15 cellular contexts compared by ENCODE assay signal in the genomic region with DNA sequence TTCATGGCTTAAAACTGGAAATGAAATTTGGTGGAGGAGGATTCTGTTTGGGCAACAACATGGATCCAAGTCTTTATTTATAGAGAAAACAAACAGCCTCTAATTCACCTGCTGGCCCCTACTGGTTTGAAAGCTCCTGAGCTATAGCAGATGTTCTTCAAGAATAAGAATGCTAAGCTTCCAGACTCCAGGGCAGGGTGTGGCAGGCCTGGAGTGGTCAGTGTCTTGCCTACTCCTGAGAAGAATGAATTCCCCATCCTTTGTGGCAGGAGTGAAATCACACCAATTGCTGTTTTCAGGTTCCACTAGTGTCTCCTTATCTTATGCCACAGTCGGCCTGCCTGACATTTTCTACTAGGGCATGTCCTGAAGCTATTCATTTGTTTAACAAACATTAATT.
DNase-seq lines count a peak whose midpoint lies in the region; ATAC-seq lines count a peak whose summit lies in the region.
"Had no signal": no experiment of that assay in that cellular context is flagged by ENCODE, and none has a peak within 500 bp of the region (broad histone marks: within the 10 kb centered on the region; RNA-seq: fewer than 3 reads in every experiment).

No MANE protein-coding gene starts in this region.

- DNase-seq in activated CD8-positive, alpha-beta memory T cell treated with anti-CD3 and anti-CD28 coated beads, Interleukin-2, amount 50 U/mL, for 48 hours, result peak; percentile 6
- DNase-seq in activated CD8-positive, alpha-beta memory T cell treated with anti-CD3 and anti-CD28 coated beads, Interleukin-2, amount 50 U/mL, for 4 hours, result no peak
- DNase-seq in left kidney (ENCODE audit: low read depth, low spot score), result peak; percentile 20
- peak; percentile 0 for DNase-seq in sciatic nerve (ENCODE audit: low spot score)
- DNase-seq in T-cell, result no peak
- no peak for DNase-seq in MV-4-11 (lab: John Stamatoyannopoulos, UW)
- DNase-seq in putamen (ENCODE audit: low spot score), result no peak
- DNase-seq: AML-193; CD4-positive, alpha-beta T cell; DMS79 treated with DMSO at 0.1 percent for 48 hours; H9 had no signal

- ATAC-seq in sciatic nerve, result no peak
- no peak for ATAC-seq in T-cell (replicated peaks in 1 of 4)
- ATAC-seq: A549, GM12878, HepG2 had no signal

- intact Hi-C loops in sciatic nerve (cut with DNase I), result no loop called here

- no peaks in the 10 kb centered on the region for H3K4me1 Mint-ChIP-seq in T-cell
- H3K4me1 Mint-ChIP-seq: IgD-negative memory B cell had no signal

- no peaks in the 10 kb centered on the region for H3K9me3 Mint-ChIP-seq in T-cell
- H3K9me3 Mint-ChIP-seq: CD4-positive, alpha-beta T cell had no signal

- H3K27ac Mint-ChIP-seq in T-cell, result no peak overlapping the region
- H3K27ac Mint-ChIP-seq: CD4-positive, alpha-beta T cell; H9; IgD-negative memory B cell had no signal

- no peak overlapping the region for H3K4me3 Mint-ChIP-seq in T-cell
- H3K4me3 Mint-ChIP-seq: CD4-positive, alpha-beta T cell; H9 had no signal

- no peaks in the 10 kb centered on the region for H3K27me3 Mint-ChIP-seq in T-cell
- H3K27me3 Mint-ChIP-seq: CD4-positive, alpha-beta T cell; IgD-negative memory B cell had no signal

- CTCF ChIA-PET in T-cell (lab: Charles Lee), result interaction anchor here in 1 of 2 donors (0.7 to 1.6 kb wide), 2 partner anchors 10 to 1669 kb away, joined by 4 read pairs; no protein-coding TSS in a partner anchor

- POLR2A ChIA-PET in T-cell (lab: Charles Lee), result no interaction called here

- H3K36me3 Mint-ChIP-seq in T-cell, result peaks cover 27% of the 10 kb centered on the region

Comparison
In these comparisons a context has a peak if more than half of its experiments do, and no peak if none do; other contexts are left out.
1. DNase-seq: peak in activated CD8-positive, alpha-beta memory T cell treated with anti-CD3 and anti-CD28 coated beads, Interleukin-2, amount 50 U/mL, for 48 hours (single experiment), left kidney (single experiment) and sciatic nerve (single experiment); none in activated CD8-positive, alpha-beta memory T cell treated with anti-CD3 and anti-CD28 coated beads, Interleukin-2, amount 50 U/mL, for 4 hours (single experiment), T-cell (0 of 34), MV-4-11 (single experiment) and putamen (single experiment).